In the genomic region with DNA sequence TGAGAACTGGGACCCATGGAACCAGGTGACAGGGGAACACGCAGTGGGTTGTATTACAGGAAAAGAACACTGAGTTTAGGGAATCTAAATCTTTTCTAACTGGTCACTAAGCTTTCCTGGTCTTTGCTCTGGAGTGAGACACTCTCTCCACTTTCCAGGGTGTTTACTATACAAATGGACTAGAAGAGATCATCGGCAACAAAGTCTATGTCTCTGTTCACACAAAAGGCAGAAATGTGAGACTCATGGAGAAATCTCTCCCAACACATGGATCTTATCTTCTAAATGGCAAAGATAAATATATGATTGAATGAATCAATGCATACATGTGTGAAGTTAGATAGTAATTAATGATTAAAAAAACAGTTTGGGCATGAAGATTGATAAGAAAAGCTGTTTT, we compare ENCODE assay signal across 8 cellular contexts.
"Had no signal": no experiment of that assay in that cellular context is flagged by ENCODE, and none has a peak within 500 bp of the region (broad histone marks: within the 10 kb centered on the region; RNA-seq: fewer than 3 reads in every experiment).

No MANE protein-coding gene starts in this region.

- H3K4me3 ChIP-seq: GM23248, HAP-1 had no signal

- H3K4me3 Mint-ChIP-seq: IgD-negative memory B cell had no signal

- H3K9me3 ChIP-seq: HAP-1 had no signal

- H3K9ac ChIP-seq: GM23248, KMS-11 had no signal

- H3K9me3 Mint-ChIP-seq: IgD-negative memory B cell had no signal

- FAIRE-seq: HTR-8/SVneo had no signal

- DNase-seq: GM23248, GOT3, H7, KBM-7 had no signal

- H3K27ac Mint-ChIP-seq: IgD-negative memory B cell had no signal

- H2AFZ ChIP-seq: GM23248 had no signal

- H3K4me2 ChIP-seq: KMS-11 had no signal

- H3K36me3 Mint-ChIP-seq: IgD-negative memory B cell had no signal

- H3K27ac ChIP-seq: GM23248, KMS-11 had no signal

- H3K36me3 ChIP-seq: HAP-1 had no signal
